In the genomic region with DNA sequence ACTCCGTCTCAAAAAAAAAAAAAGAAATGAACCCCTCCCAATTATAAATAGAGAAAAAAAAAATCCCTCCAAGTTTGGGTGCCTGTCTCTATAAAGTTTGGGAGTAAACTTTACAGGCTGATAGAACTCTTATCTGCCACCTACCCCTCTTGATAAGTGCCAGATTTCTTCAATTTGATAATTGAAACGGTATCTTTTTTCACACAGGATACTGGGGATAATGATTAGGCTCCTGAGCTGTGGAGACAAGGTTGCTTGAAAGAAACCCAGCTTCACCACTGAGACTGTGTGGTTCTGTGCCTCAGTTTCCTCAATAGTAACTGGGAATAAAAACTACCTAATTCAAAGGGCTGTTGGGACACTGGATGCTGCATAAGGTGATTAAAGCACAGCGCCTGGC, we compare ENCODE assay signal across 9 cellular contexts. TPM values are rescaled to one million over a fixed set of nuclear protein-coding genes. Genes with fewer than 3 reads are reported as not detected.
DNase-seq lines count a peak whose midpoint lies in the region; ATAC-seq, FAIRE-seq and TF ChIP-seq lines count a peak whose summit lies in the region.
"Had no signal": no experiment of that assay in that cellular context is flagged by ENCODE, and none has a peak within 500 bp of the region (broad histone marks: within the 10 kb centered on the region; RNA-seq: fewer than 3 reads in every experiment).

No MANE protein-coding gene starts in this region.

- H3K9me3 Mint-ChIP-seq in IgD-negative memory B cell (no peaks in the 10 kb centered on the region), neural crest cell (no peaks in the 10 kb centered on the region)

- H3K4me3 Mint-ChIP-seq in IgD-negative memory B cell (peak overlapping the region; percentile 65 to 97 (median 88)), neural crest cell (peak overlapping the region; percentile 69)

- peak overlapping the region; percentile 79 for H3K27ac ChIP-seq in BLaER1
- peak overlapping the region; percentile 86 for H3K27ac ChIP-seq in effector memory CD4-positive, alpha-beta T cell (ENCODE audit: insufficient read depth, low read length, poor library complexity, severe bottlenecking)

- DNase-seq in effector memory CD4-positive, alpha-beta T cell: no peak
- no peak for DNase-seq in neural crest cell (ENCODE audit: low read depth, low spot score)
- DNase-seq in AG08396 (ENCODE audit: low spot score): no peak
- DNase-seq in H54 (ENCODE audit: insufficient read length, low spot score): no peak
- DNase-seq in epidermal melanocyte (ENCODE audit: insufficient read length, low spot score): no peak
- DNase-seq: NCI-H446 treated with DMSO at 0.1 percent for 48 hours had no signal

- no peaks in the 10 kb centered on the region for H3K36me3 ChIP-seq in BLaER1
- no peaks in the 10 kb centered on the region for H3K36me3 ChIP-seq in effector memory CD4-positive, alpha-beta T cell (ENCODE audit: control insufficient read depth, insufficient read depth, low read length)

- H3K4me1 ChIP-seq in BLaER1: peaks cover 53% of the 10 kb centered on the region
- H3K4me1 ChIP-seq in effector memory CD4-positive, alpha-beta T cell (ENCODE audit: control insufficient read depth, insufficient read depth, low read length, poor library complexity, severe bottlenecking): peaks cover 4% of the 10 kb centered on the region

- peak overlapping the region; percentile 66 for H3K9ac ChIP-seq in BLaER1

- peak overlapping the region; percentile 84 for H3K4me2 ChIP-seq in BLaER1

- H3K27me3 ChIP-seq in BLaER1: no peaks in the 10 kb centered on the region
- H3K27me3 ChIP-seq in effector memory CD4-positive, alpha-beta T cell (replicated peaks; ENCODE audit: control insufficient read depth, insufficient read depth, low read length, poor library complexity, severe bottlenecking): no peaks in the 10 kb centered on the region

- peaks cover 12 to 14% (median 14%) of the 10 kb centered on the region in 3 donors for H3K4me1 Mint-ChIP-seq in IgD-negative memory B cell
- H3K4me1 Mint-ChIP-seq in neural crest cell: peaks cover 10% of the 10 kb centered on the region

- FAIRE-seq in H54 (lab: Jason Lieb, UNC): no peak

- no peak for ATAC-seq in HG03457 (IDR thresholded peaks at IDR 0.05; ENCODE audit: unreplicated experiment)

- H3K27me3 Mint-ChIP-seq in IgD-negative memory B cell: peaks cover 9% of the 10 kb centered on the region
- no peaks in the 10 kb centered on the region for H3K27me3 Mint-ChIP-seq in neural crest cell (ENCODE audit: low read depth)

- no peaks in the 10 kb centered on the region for H3K36me3 Mint-ChIP-seq in IgD-negative memory B cell
- H3K36me3 Mint-ChIP-seq in neural crest cell (ENCODE audit: low read depth): no peaks in the 10 kb centered on the region

- no peak for TF ChIP-seq CTCF in neural crest cell (conservative IDR thresholded peaks at IDR 0.05)

- no peaks in the 10 kb centered on the region for H4K20me1 ChIP-seq in BLaER1

- no peaks in the 10 kb centered on the region for H3K9me3 ChIP-seq in BLaER1
- H3K9me3 ChIP-seq in effector memory CD4-positive, alpha-beta T cell (ENCODE audit: control insufficient read depth, low read length): no peaks in the 10 kb centered on the region

- peak overlapping the region; percentile 66 for H3K4me3 ChIP-seq in BLaER1
- H3K4me3 ChIP-seq in effector memory CD4-positive, alpha-beta T cell (ENCODE audit: insufficient read depth, low read depth, low read length, poor library complexity, severe bottlenecking): peak overlapping the region; percentile 46

- no peak for TF ChIP-seq POLR2A in H54 (IDR thresholded peaks at IDR 0.05; ENCODE audit: low read depth, low read length)

- peak overlapping the region in 1 of 3 donors; percentile 40 for H3K27ac Mint-ChIP-seq in IgD-negative memory B cell
- no peak overlapping the region for H3K27ac Mint-ChIP-seq in neural crest cell (ENCODE audit: unreplicated experiment)

RNA-seq across cellular contexts. Expression of gene EFHC2, which starts 0.6 kb away (rescaled TPM):
- not detected for polyA plus RNA-seq in IgD-negative memory B cell
- total RNA-seq in neural crest cell: 0.77 and 1.2 TPM in 2 replicates
